8 cellular contexts compared by ENCODE assay signal in the genomic region with DNA sequence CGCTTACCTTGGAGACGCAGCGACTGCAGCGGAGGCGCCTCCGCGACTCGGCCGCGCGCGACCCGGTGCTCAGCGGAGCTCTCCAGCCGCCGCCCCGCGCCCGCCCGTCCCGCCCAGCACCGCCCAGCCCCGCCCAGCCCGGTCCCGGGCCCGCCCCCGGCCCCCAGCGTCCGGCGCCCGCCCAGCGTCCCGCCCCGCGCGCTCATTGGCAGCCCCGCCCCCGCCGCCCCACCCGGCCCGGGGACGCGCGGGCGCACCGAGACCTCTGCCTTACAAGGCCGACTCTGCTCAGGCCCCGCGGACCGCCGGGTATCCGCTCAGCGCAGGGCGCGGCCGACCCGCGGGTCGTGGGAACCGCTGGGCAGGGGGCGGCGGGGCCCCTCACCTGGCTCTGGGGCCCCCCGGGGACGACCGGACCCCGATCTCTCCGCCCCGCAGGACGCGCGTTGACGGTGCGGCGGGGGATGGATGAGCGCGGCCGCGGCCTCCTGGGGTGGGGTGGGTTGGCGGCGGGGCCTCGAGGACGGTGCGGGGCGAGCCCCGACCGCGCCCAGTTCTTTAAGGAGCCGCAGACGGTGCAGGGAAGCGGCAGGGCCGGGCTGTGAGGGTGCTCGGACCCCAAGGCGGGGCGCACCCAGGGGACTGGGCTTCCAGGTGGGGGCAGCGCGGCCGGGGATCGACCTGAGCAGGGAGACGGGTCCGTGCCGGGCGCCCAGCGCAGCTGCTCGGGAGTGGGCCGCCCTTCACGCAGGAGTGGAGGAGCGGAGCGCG.
DNase-seq lines count a peak whose midpoint lies in the region; ATAC-seq and TF ChIP-seq lines count a peak whose summit lies in the region.
"Not testable (repeated sequence)": the region's sequence is repeated elsewhere in the genome, so short reads cannot be mapped to it uniquely, and the experiment has no call there.

Gene TPPP, minus strand, starts transcription at position 82 of the 771 bp plus-strand sequence. CDS start 15,292 bp downstream, outside the sequence.

- DNase-seq in COR-L47 (lab: John Stamatoyannopoulos, UW) (peak; percentile 66), RWPE2 (ENCODE audit: low spot score) (peak; percentile 78), fibroblast of gingiva (ENCODE audit: low read depth) (peak; percentile 42)
- DNase-seq in activated T-helper 9 cell treated with anti-CD3 and anti-CD28 coated beads, Interleukin-2, amount 50 U/mL, for 16 hours (ENCODE audit: low read depth): peak; percentile 77
- DNase-seq in stimulated activated CD8-positive, alpha-beta memory T cell treated with anti-CD3 and anti-CD28 coated beads, Interleukin-15, amount 100 ng/mL, for 4 hours (ENCODE audit: low read depth in 2 of 2): peak; percentile 54 to 60

- not testable (repeated sequence) for H3K27me3 ChIP-seq in RWPE2 (ENCODE audit: insufficient read depth, poor library complexity, severe bottlenecking); muscle layer of colon (ENCODE audit: control insufficient read depth in 1 of 2, insufficient read depth in 2 of 2, low read length in 2 of 2)

- H3K4me1 ChIP-seq in RWPE2 (ENCODE audit: insufficient read depth, poor library complexity, severe bottlenecking); muscle layer of colon (ENCODE audit: insufficient read depth, low read length): not testable (repeated sequence)

- peak within 1 kb of the TSS; percentile 15 for H3K9ac ChIP-seq in muscle layer of colon (ENCODE audit: low read length)

- not testable (repeated sequence) for TF ChIP-seq RAD21 in Ishikawa (IDR thresholded peaks at IDR 0.05; ENCODE audit: low read depth)

- TF ChIP-seq EP300 in Ishikawa (IDR thresholded peaks at IDR 0.05; ENCODE audit: borderline replicate concordance): not testable (repeated sequence)

- H3K36me3 ChIP-seq in RWPE2 (ENCODE audit: low read depth); muscle layer of colon (ENCODE audit: insufficient read depth, low read length): not testable (repeated sequence)

- not testable (repeated sequence) for H3K9me3 ChIP-seq in RWPE2 (ENCODE audit: severe bottlenecking); muscle layer of colon (ENCODE audit: low read length)

- TF ChIP-seq CTCF in RWPE2 (IDR thresholded peaks at IDR 0.05; ENCODE audit: poor library complexity, severe bottlenecking): not testable (repeated sequence)

- peak; percentile 65 for ATAC-seq in GM21529 (IDR thresholded peaks at IDR 0.05; ENCODE audit: unreplicated experiment)
- ATAC-seq in RWPE2 (ENCODE audit: low read depth): peak; percentile 84

- peak within 1 kb of the TSS; percentile 52 for H3K4me3 ChIP-seq in RWPE2 (ENCODE audit: severe bottlenecking)
- peak within 1 kb of the TSS; percentile 64 to 70 for H3K4me3 ChIP-seq in muscle layer of colon (ENCODE audit: low read depth in 1 of 2, low read length in 2 of 2)

- not testable (repeated sequence) for H3K27ac ChIP-seq in RWPE2 (ENCODE audit: poor library complexity, severe bottlenecking)
- H3K27ac ChIP-seq in muscle layer of colon (ENCODE audit: low read depth, low read length): peak within 1 kb of the TSS; percentile 61

TF ChIP-seq in Ishikawa, 13 proteins besides CTCF, POLR2A, EP300 and RAD21:
- TF ChIP-seq TEAD4 (IDR thresholded peaks at IDR 0.05): 0 out of 2 replicates have a peak, but pooled peaks have one; percentile 11
TF ChIP-seq in Ishikawa: peak in this region for 1; not testable (repeated sequence) for 12.
